In genomic region chr6:44275271-44275748, GRCh38 we compare ENCODE assay signal across 15 cellular contexts. TPM values are rescaled to one million over a fixed set of nuclear protein-coding genes. Genes with fewer than 3 reads are reported as not detected.
DNase-seq lines count a peak whose midpoint lies in the region; ATAC-seq and TF ChIP-seq lines count a peak whose summit lies in the region.
"Had no signal": no experiment of that assay in that cellular context is flagged by ENCODE, and none has a peak within 500 bp of the region (broad histone marks: within the 10 kb centered on the region; RNA-seq: fewer than 3 reads in every experiment).

No MANE protein-coding gene starts in this region.

- H3K4me1 Mint-ChIP-seq in GM23338, result peaks cover 18% of the 10 kb centered on the region

- in situ Hi-C loops in KBM-7 (cut with MboI; ENCODE audit: low pct_unique_long_range_greater_than_20kb, low sequenced_read_pairs), result no loop called here

- H3K27ac ChIP-seq in GM23338 (ENCODE audit: low read depth) (no peak overlapping the region), coronary artery (no peak overlapping the region), rectal smooth muscle tissue (ENCODE audit: low read depth, low read length) (no peak overlapping the region)
- H3K27ac ChIP-seq: epithelial cell of prostate had no signal

- peak overlapping the region; percentile 71 for H3K4me2 ChIP-seq in GM23338

- no peaks in the 10 kb centered on the region for H3K79me2 ChIP-seq in GM23338 (replicated peaks; ENCODE audit: insufficient read depth)

- H3K27ac Mint-ChIP-seq in GM23338, result no peak overlapping the region
- H3K27ac Mint-ChIP-seq: activated naive CD8-positive, alpha-beta T cell treated with anti-CD3 and anti-CD28 coated beads, Interleukin-2, amount 50 U/mL, for 24 hours; activated T-helper 17 cell treated with anti-CD3 and anti-CD28 coated beads, Interleukin-2, amount 50 U/mL, for 72 hours had no signal

- H3K4me1 ChIP-seq in GM23338 (ENCODE audit: insufficient read depth) (no peaks in the 10 kb centered on the region; the same call in 1 of the 2 replicates), rectal smooth muscle tissue (ENCODE audit: control insufficient read depth, insufficient read depth, low read length) (no peaks in the 10 kb centered on the region)

- H4K20me1 ChIP-seq in GM23338 (replicated peaks; ENCODE audit: insufficient read depth), result no peaks in the 10 kb centered on the region

- peaks cover 31% of the 10 kb centered on the region for H3K27me3 Mint-ChIP-seq in GM23338 (ENCODE audit: insufficient read depth, low read depth, poor library complexity)

- H3K36me3 Mint-ChIP-seq in GM23338 (ENCODE audit: low read depth), result peaks cover 6% of the 10 kb centered on the region; the same call in 2 of the 3 replicates

- H3K36me3 ChIP-seq in GM23338 (ENCODE audit: insufficient read depth), result no peaks in the 10 kb centered on the region
- no peaks in the 10 kb centered on the region for H3K36me3 ChIP-seq in rectal smooth muscle tissue (ENCODE audit: control insufficient read depth, insufficient read depth, low read length)

- H2AFZ ChIP-seq in GM23338, result peak overlapping the region; percentile 56; the same call in 1 of the 2 replicates

- ATAC-seq in GM23338 (no peak), GM19467 (IDR thresholded peaks at IDR 0.05; ENCODE audit: unreplicated experiment) (no peak)

- no peak overlapping the region for H3K9ac ChIP-seq in rectal smooth muscle tissue (ENCODE audit: low read length)

- H3K9me2 ChIP-seq in GM23338 (ENCODE audit: insufficient read depth), result no peaks in the 10 kb centered on the region

- H3K4me3 Mint-ChIP-seq in GM23338, result no peak overlapping the region
- H3K4me3 Mint-ChIP-seq: activated naive CD8-positive, alpha-beta T cell treated with anti-CD3 and anti-CD28 coated beads, Interleukin-2, amount 50 U/mL, for 24 hours; activated T-helper 17 cell treated with anti-CD3 and anti-CD28 coated beads, Interleukin-2, amount 50 U/mL, for 72 hours had no signal

- no peaks in the 10 kb centered on the region for H3K9me3 Mint-ChIP-seq in GM23338
- H3K9me3 Mint-ChIP-seq: activated naive CD8-positive, alpha-beta T cell treated with anti-CD3 and anti-CD28 coated beads, Interleukin-2, amount 50 U/mL, for 24 hours; activated T-helper 17 cell treated with anti-CD3 and anti-CD28 coated beads, Interleukin-2, amount 50 U/mL, for 72 hours had no signal

- TF ChIP-seq CTCF in GM23338 (conservative IDR thresholded peaks at IDR 0.05; ENCODE audit: low read depth in 2 of 2) (no peak), coronary artery (IDR thresholded peaks at IDR 0.05) (no peak)

- H3K27me3 ChIP-seq in GM23338 (ENCODE audit: insufficient read depth) (peaks cover 35% of the 10 kb centered on the region), rectal smooth muscle tissue (ENCODE audit: control insufficient read depth, insufficient read depth, low read length) (peaks cover 40% of the 10 kb centered on the region)

- 0 out of 2 replicates have a peak, but pooled peaks cover 13% of the 10 kb centered on the region for H3F3A ChIP-seq in GM23338 (replicated peaks; ENCODE audit: low read depth)

- peak overlapping the region; percentile 42; the same call in 1 of the 2 replicates for H3K4me3 ChIP-seq in GM23338
- peak overlapping the region; percentile 71 for H3K4me3 ChIP-seq in coronary artery
- H3K4me3 ChIP-seq in rectal smooth muscle tissue (ENCODE audit: low read length), result peak overlapping the region; percentile 26

- DNase-seq in GM23338 (ENCODE audit: low spot score) (no peak), coronary artery (ENCODE audit: low spot score) (no peak), mucosa of gallbladder (ENCODE audit: low spot score) (no peak), KBM-7 (no peak)
- DNase-seq: activated naive CD8-positive, alpha-beta T cell treated with anti-CD3 and anti-CD28 coated beads, Interleukin-2, amount 50 U/mL, for 24 hours; COR-L47; dermis blood vessel endothelial cell; MM.1S; NCI-H1694; right cardiac atrium had no signal

TF ChIP-seq in GM23338, 12 proteins besides CTCF, POLR2A, EP300 and RAD21 (continues in another document):
- TF ChIP-seq ZNF331 (CRISPR knock-in tag; IDR thresholded peaks at IDR 0.05; ENCODE audit: low read depth) (no peak), ETS1 (IDR thresholded peaks at IDR 0.05) (no peak), EZH2 (IDR thresholded peaks at IDR 0.05; ENCODE audit: low read depth, unreplicated experiment) (no peak), POLR2AphosphoS5 (IDR thresholded peaks at IDR 0.05; ENCODE audit: low read depth) (no peak), EZH2phosphoT487 (IDR thresholded peaks at IDR 0.05; ENCODE audit: unreplicated experiment) (no peak)

RNA-seq across cellular contexts. Expression of gene TMEM151B, which starts 5.1 kb away (rescaled TPM):
- 11.5 and 14.6 TPM in 2 replicates for total RNA-seq in GM23338 (2014; rRNA removed; shearing (Covaris generic))
- 0.91 and 1.5 TPM in 2 replicates for polyA plus RNA-seq in GM23338 (2016; fragmentation: Nextera tagmentation; extraction: Ambion mirVana)
- total RNA-seq in mucosa of gallbladder, result 0.12 TPM
- total RNA-seq: bronchial epithelial cell, dermis blood vessel endothelial cell had no signal

RNA-seq across cellular contexts. Expression of gene NFKBIE, which starts 10.0 kb away (rescaled TPM):
- total RNA-seq in GM23338 (2014; rRNA removed; shearing (Covaris generic)), result 19.8 and 25.9 TPM in 2 replicates
- 12.8 and 14.6 TPM in 2 replicates for polyA plus RNA-seq in GM23338 (2016; fragmentation: Nextera tagmentation; extraction: Ambion mirVana)
- total RNA-seq in mucosa of gallbladder, result 10.9 TPM

RNA-seq across cellular contexts. Expression of gene SLC35B2, which starts 18.0 kb away (rescaled TPM):
- 30.5 and 30.9 TPM in 2 replicates for total RNA-seq in GM23338 (2014; rRNA removed; shearing (Covaris generic))
- 14.0 and 14.7 TPM in 2 replicates for polyA plus RNA-seq in GM23338 (2016; fragmentation: Nextera tagmentation; extraction: Ambion mirVana)
- total RNA-seq in mucosa of gallbladder, result 50.8 TPM

RNA-seq across cellular contexts. Expression of gene HSP90AB1, which starts 28.4 kb away (rescaled TPM):
- 2,361 and 2,444 TPM in 2 replicates for total RNA-seq in GM23338 (2014; rRNA removed; shearing (Covaris generic))
- polyA plus RNA-seq in GM23338 (2016; fragmentation: Nextera tagmentation; extraction: Ambion mirVana), result 1,345 and 1,425 TPM in 2 replicates
- total RNA-seq in mucosa of gallbladder, result 893 TPM

RNA-seq across cellular contexts. Expression of gene AARS2, which starts 37.8 kb away (rescaled TPM):
- total RNA-seq in GM23338 (2014; rRNA removed; shearing (Covaris generic)), result 19.8 and 23.2 TPM in 2 replicates
- polyA plus RNA-seq in GM23338 (2016; fragmentation: Nextera tagmentation; extraction: Ambion mirVana), result 5.5 and 6.5 TPM in 2 replicates
- total RNA-seq in mucosa of gallbladder, result 28.6 TPM

Comparison
In these comparisons a context has a peak if more than half of its experiments do, and no peak if none do; other contexts are left out.
1. RNA of gene TMEM151B, which starts 5.1 kb away (total RNA-seq): 11.5 to 14.6 TPM in GM23338; 0.12 TPM in mucosa of gallbladder (single experiment); every median in the first group is over 10 times any median in the second.
2. Peak in every context shown above with its lines, with median percentiles within 50 percentile points of each other: H3K4me3 ChIP-seq.